ENCODE assay signal across 9 cellular contexts in genomic region chr1:109793486-109794318, GRCh38. TPM values are rescaled to one million over a fixed set of nuclear protein-coding genes. Genes with fewer than 3 reads are reported as not detected.
DNase-seq lines count a peak whose midpoint lies in the region; ATAC-seq and TF ChIP-seq lines count a peak whose summit lies in the region.
"Had no signal": no experiment of that assay in that cellular context is flagged by ENCODE, and none has a peak within 500 bp of the region (broad histone marks: within the 10 kb centered on the region; RNA-seq: fewer than 3 reads in every experiment).

No MANE protein-coding gene starts in this region.

- H3K4me3 Mint-ChIP-seq in immature natural killer cell = peak overlapping the region in 4 of 5 donors; percentile 4 to 70 (median 36)

- DNase-seq in AG10803 (ENCODE audit: low read depth) (peak; percentile 92), HT1080 (ENCODE audit: low read depth) (peak; percentile 80), OCI-M1 (lab: John Stamatoyannopoulos, UW) (peak; percentile 81), astrocyte of the hippocampus (ENCODE audit: low read depth, low spot score) (peak; percentile 95), immature natural killer cell (peak; percentile 62 to 83 (median 65)), epidermal melanocyte (ENCODE audit: insufficient read length, low spot score) (no peak)
- peak in 2 of 3 experiments; percentile 13 to 21 for DNase-seq in stimulated activated CD4-positive, alpha-beta T cell treated with anti-CD3 and anti-CD28 coated beads, TNF-alpha, amount 100 ng/mL, for 4 hours (ENCODE audit: low read depth in 3 of 3)

- H3K4me1 Mint-ChIP-seq in immature natural killer cell = peaks cover 71 to 72% of the 10 kb centered on the region in 2 donors

- TF ChIP-seq CTCF in AG10803 (conservative IDR thresholded peaks at IDR 0.05; ENCODE audit: low read length) = no peak

- peak overlapping the region; percentile 72 to 92 (median 84) for H3K27ac Mint-ChIP-seq in immature natural killer cell

- H3K36me3 Mint-ChIP-seq in immature natural killer cell = no peaks in the 10 kb centered on the region

- no peak for ATAC-seq in GM21367 (IDR thresholded peaks at IDR 0.05; ENCODE audit: unreplicated experiment)

- no peak overlapping the region for H3K4me3 ChIP-seq in AG10803 (ENCODE audit: low read length)

- H3K27me3 Mint-ChIP-seq in immature natural killer cell (ENCODE audit: low read depth in 3 of 3) = peaks cover 0 to 9% (median 5%) of the 10 kb centered on the region in 3 donors

- no peaks in the 10 kb centered on the region for H3K9me3 Mint-ChIP-seq in immature natural killer cell

RNA-seq across cellular contexts. Expression of gene EPS8L3, which starts 30.0 kb away (rescaled TPM):
- not detected in 2 replicates for total RNA-seq in HT1080 (2014; rRNA removed; shearing (Covaris generic))
- polyA plus RNA-seq in HT1080 (2015; cell fraction: cytosol; rRNA removed) = not detected in 2 replicates
- polyA plus RNA-seq in HT1080 (2015; cell fraction: nucleus; rRNA removed) = not detected in 2 replicates
- under 1 TPM in 2 of 3 donors, not detected in 1; 0.09 to 0.13 TPM for polyA plus RNA-seq in immature natural killer cell
- total RNA-seq: temporal lobe had no signal

RNA-seq across cellular contexts. Expression of gene GSTM3, which starts 52.9 kb away (rescaled TPM):
- total RNA-seq in HT1080 (2014; rRNA removed; shearing (Covaris generic)) = 52.4 and 81.8 TPM in 2 replicates
- polyA plus RNA-seq in HT1080 (2015; cell fraction: cytosol; rRNA removed) = 75.1 and 83.1 TPM in 2 replicates
- polyA plus RNA-seq in HT1080 (2015; cell fraction: nucleus; rRNA removed) = 52.6 and 58.2 TPM in 2 replicates
- polyA plus RNA-seq in immature natural killer cell = 1 to 10 TPM; 1.1 to 7.1 (median 5.9) TPM
